Comparison of ENCODE assay signal across 26 cellular contexts in genomic region chr22:35846804-35847203, GRCh38.
A peak's percentile ranks its signal among the peaks of the same experiment; 100 is the strongest.
DNase-seq lines count a peak whose midpoint lies in the region; ATAC-seq, FAIRE-seq and TF ChIP-seq lines count a peak whose summit lies in the region.
"Had no signal": no experiment of that assay in that cellular context is flagged by ENCODE, and none has a peak within 500 bp of the region (broad histone marks: within the 10 kb centered on the region; RNA-seq: fewer than 3 reads in every experiment).

No MANE protein-coding gene starts in this region.

- no peak for DNase-seq in left ventricle myocardium inferior
- no peak for DNase-seq in Right ventricle myocardium superior
- DNase-seq in kidney glomerular epithelial cell (lab: John Stamatoyannopoulos, UW) = peak; percentile 35
- no peak for DNase-seq in pancreas
- DNase-seq in NOMO-1 treated with DMSO at 0.1 percent for 48 hours (lab: John Stamatoyannopoulos, UW; ENCODE audit: unreplicated experiment) = no peak
- no peak for DNase-seq in caudate nucleus (lab: John Stamatoyannopoulos, UW)
- no peak for DNase-seq in HAP-1 (ENCODE audit: low spot score in 2 of 2)
- no peak for DNase-seq in RKO (ENCODE audit: low spot score)
- DNase-seq: activated CD8-positive, alpha-beta T cell treated with anti-CD3 and anti-CD28 coated beads for 36 hours; activated naive CD4-positive, alpha-beta T cell treated with anti-CD3 and anti-CD28 coated beads, Interleukin-2, amount 50 U/mL, for 16 hours; amniotic stem cell; CD4-positive, alpha-beta memory T cell; foreskin keratinocyte; KG1; MG63; NCI-H1436 treated with DMSO at 0.1 percent for 48 hours; NCI-H446 treated with DMSO at 0.1 percent for 48 hours; OCI-M1; stimulated activated CD4-positive, alpha-beta T cell treated with anti-CD3 and anti-CD28 coated beads, Interleukin-12 subunit alpha, Interleukin-12 subunit beta, amount 100 ng/mL, for 4 hours; stimulated activated CD4-positive, alpha-beta T cell treated with anti-CD3 and anti-CD28 coated beads, Interleukin-4, amount 100 ng/mL, for 24 hours had no signal

- H3K9me3 ChIP-seq in left ventricle myocardium inferior (replicated peaks) (no peaks in the 10 kb centered on the region), pancreas (no peaks in the 10 kb centered on the region), HAP-1 (no peaks in the 10 kb centered on the region)
- H3K9me3 ChIP-seq: esophagus muscularis mucosa, MG63 had no signal

- in situ Hi-C loops in HAP-1 (cut with MboI; ENCODE audit: low sequenced_read_pairs) = no loop called here

- no peak overlapping the region for H3K4me3 ChIP-seq in left ventricle myocardium inferior
- H3K4me3 ChIP-seq in pancreas = no peak overlapping the region
- H3K4me3 ChIP-seq in HAP-1 = no peak overlapping the region
- H3K4me3 ChIP-seq: esophagus muscularis mucosa, MG63 had no signal

- H3K27ac ChIP-seq in left ventricle myocardium inferior (replicated peaks) = peak overlapping the region; percentile 27
- peak overlapping the region in 2 of 4 donors; percentile 56 to 61 for H3K27ac ChIP-seq in pancreas
- no peak overlapping the region for H3K27ac ChIP-seq in caudate nucleus (ENCODE audit: low read depth, low read length)
- H3K27ac ChIP-seq: foreskin keratinocyte had no signal

- H3K27me3 ChIP-seq in left ventricle myocardium inferior (ENCODE audit: low read depth) (no peaks in the 10 kb centered on the region), pancreas (no peaks in the 10 kb centered on the region), HAP-1 (ENCODE audit: low read depth) (no peaks in the 10 kb centered on the region)
- H3K27me3 ChIP-seq: esophagus muscularis mucosa, foreskin keratinocyte, MG63 had no signal

- 14 to 21% methylated on average over 1 of the region's 1 CpG for WGBS in pancreas, 2 donors

- no peak for FAIRE-seq in pancreas (lab: Jason Lieb, UNC)
- FAIRE-seq: urothelium cell line had no signal

- no peak for TF ChIP-seq CTCF in left ventricle myocardium inferior (IDR thresholded peaks at IDR 0.05; ENCODE audit: borderline replicate concordance)
- no peak for TF ChIP-seq CTCF in pancreas (IDR thresholded peaks at IDR 0.05)

- H3K4me1 ChIP-seq in left ventricle myocardium inferior (peaks cover 87% of the 10 kb centered on the region), pancreas (peaks cover 26 to 44% (median 26%) of the 10 kb centered on the region in 3 donors), HAP-1 (peaks cover 13% of the 10 kb centered on the region)

- ATAC-seq in Right ventricle myocardium superior (ENCODE audit: poor library complexity) (no peak), pancreas (peak in 3 of 4 donors; percentile 29 to 71 (median 43))
- ATAC-seq: activated CD8-positive, alpha-beta T cell treated with anti-CD3 and anti-CD28 coated beads for 36 hours; activated T-helper 17 cell treated with anti-CD3 and anti-CD28 coated beads, Interleukin-2, amount 50 U/mL, for 72 hours; foreskin keratinocyte; natural killer cell treated with Interleukin-12 subunit alpha and Interleukin-12 subunit beta and Interleukin-15 and Interleukin-18, amount 100 ng/mL, for 72 hours; Right ventricle myocardium inferior; stimulated activated effector memory CD8-positive, alpha-beta T cell treated with anti-CD3 and anti-CD28 coated beads, Interleukin-12 subunit alpha, Interleukin-12 subunit beta, amount 100 ng/mL, for 72 hours had no signal

- no peaks in the 10 kb centered on the region for H3K36me3 ChIP-seq in left ventricle myocardium inferior
- H3K36me3 ChIP-seq in pancreas = no peaks in the 10 kb centered on the region
- H3K36me3 ChIP-seq in HAP-1 (replicated peaks) = no peaks in the 10 kb centered on the region
- H3K36me3 ChIP-seq: esophagus muscularis mucosa, MG63 had no signal

- intact Hi-C loops in left ventricle myocardium inferior (cut with micrococcal nuclease) = no loop called here
- intact Hi-C loops in Right ventricle myocardium superior (cut with DNase I) = no loop called here
- intact Hi-C loops in pancreas (cut with DNase I) = no loop called here
